1 cellular context compared by ENCODE assay signal in the genomic region with DNA sequence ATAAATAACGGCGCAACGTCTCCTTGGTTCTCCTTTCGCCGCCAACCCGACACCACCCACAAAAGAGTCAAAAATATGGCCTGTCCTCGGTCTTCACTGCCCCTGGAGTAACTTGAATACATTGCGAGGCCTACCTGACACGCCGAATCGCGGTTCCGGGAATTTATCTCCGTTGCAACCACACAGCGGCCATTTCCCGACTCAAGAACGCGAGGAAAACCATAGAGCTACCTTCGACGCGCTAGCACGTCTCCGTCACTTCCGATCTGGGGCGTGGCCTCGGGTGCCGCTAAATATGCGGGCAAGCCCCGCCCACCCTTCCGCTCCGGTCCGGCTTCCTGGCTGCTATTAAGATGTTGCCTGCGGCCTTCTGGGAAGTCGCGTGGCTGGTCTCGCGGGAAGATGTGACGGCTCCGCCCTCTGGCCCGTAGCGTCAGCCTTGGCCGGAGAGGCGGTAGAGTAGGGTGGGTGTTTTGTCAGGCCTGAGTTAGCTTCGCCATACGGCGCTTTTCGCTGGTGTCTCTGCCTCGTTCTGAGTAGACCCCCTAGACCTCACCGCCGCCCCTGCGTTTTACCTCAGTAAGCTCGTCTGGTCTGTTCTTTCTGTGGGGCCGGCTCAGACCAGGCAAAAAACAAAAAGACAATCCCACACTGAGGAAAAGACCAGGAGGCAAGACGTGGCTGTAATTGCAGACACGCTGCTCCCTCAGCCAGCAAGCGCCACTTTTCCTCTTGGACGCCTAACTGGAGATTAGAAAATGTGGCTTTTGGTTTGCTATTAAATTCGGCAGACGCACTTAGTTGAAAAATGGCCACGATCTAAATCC.
TF ChIP-seq lines count a peak whose summit lies in the region.

A gene with protein sequence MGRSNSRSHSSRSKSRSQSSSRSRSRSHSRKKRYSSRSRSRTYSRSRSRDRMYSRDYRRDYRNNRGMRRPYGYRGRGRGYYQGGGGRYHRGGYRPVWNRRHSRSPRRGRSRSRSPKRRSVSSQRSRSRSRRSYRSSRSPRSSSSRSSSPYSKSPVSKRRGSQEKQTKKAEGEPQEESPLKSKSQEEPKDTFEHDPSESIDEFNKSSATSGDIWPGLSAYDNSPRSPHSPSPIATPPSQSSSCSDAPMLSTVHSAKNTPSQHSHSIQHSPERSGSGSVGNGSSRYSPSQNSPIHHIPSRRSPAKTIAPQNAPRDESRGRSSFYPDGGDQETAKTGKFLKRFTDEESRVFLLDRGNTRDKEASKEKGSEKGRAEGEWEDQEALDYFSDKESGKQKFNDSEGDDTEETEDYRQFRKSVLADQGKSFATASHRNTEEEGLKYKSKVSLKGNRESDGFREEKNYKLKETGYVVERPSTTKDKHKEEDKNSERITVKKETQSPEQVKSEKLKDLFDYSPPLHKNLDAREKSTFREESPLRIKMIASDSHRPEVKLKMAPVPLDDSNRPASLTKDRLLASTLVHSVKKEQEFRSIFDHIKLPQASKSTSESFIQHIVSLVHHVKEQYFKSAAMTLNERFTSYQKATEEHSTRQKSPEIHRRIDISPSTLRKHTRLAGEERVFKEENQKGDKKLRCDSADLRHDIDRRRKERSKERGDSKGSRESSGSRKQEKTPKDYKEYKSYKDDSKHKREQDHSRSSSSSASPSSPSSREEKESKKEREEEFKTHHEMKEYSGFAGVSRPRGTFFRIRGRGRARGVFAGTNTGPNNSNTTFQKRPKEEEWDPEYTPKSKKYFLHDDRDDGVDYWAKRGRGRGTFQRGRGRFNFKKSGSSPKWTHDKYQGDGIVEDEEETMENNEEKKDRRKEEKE (minus strand): TSS at position 268 of the 827 bp plus-strand sequence. CDS start 9,980 bp downstream, outside the sequence.

TF ChIP-seq in HepG2, 621 proteins besides CTCF, POLR2A, EP300 and RAD21 (continued from another document and continues in another):
- TF ChIP-seq MAFF (IDR thresholded peaks at IDR 0.05; ENCODE audit: low read depth, low read length) (no peak), SOX6 (IDR thresholded peaks at IDR 0.05) (no peak), SOX6 (CRISPR knock-in tag; IDR thresholded peaks at IDR 0.05) (peak; percentile 26), PPARG (CRISPR knock-in tag; conservative IDR thresholded peaks at IDR 0.05) (0 out of 2 replicates have a peak, but pooled peaks have one; percentile 17), KDM6A (CRISPR knock-in tag; IDR thresholded peaks at IDR 0.05; ENCODE audit: low read depth) (peak; percentile 53; the same call in 1 of the 2 replicates), MIER3 (CRISPR knock-in tag; IDR thresholded peaks at IDR 0.05; ENCODE audit: borderline replicate concordance) (peak; percentile 85; the same call in 1 of the 2 replicates), HNF4G (IDR thresholded peaks at IDR 0.05; ENCODE audit: borderline replicate concordance, low read depth, low read length) (no peak), HNF4G (CRISPR knock-in tag; IDR thresholded peaks at IDR 0.05; ENCODE audit: borderline replicate concordance, low read depth) (0 out of 2 replicates have a peak, but pooled peaks have one; percentile 32), KDM2A (CRISPR knock-in tag; IDR thresholded peaks at IDR 0.05; ENCODE audit: borderline replicate concordance, low read depth) (peak; percentile 88), NRL (CRISPR knock-in tag; IDR thresholded peaks at IDR 0.05; ENCODE audit: borderline replicate concordance) (peak; percentile 91), ZNF383 (CRISPR knock-in tag; IDR thresholded peaks at IDR 0.05; ENCODE audit: borderline replicate concordance) (no peak), ZNF607 (CRISPR knock-in tag; IDR thresholded peaks at IDR 0.05; ENCODE audit: borderline replicate concordance) (peak; percentile 55; the same call in 1 of the 2 replicates), YEATS2 (CRISPR knock-in tag; IDR thresholded peaks at IDR 0.05; ENCODE audit: borderline replicate concordance) (peak; percentile 94), ZNF207 (IDR thresholded peaks at IDR 0.05; ENCODE audit: borderline replicate concordance) (no peak), ZNF841 (CRISPR knock-in tag; IDR thresholded peaks at IDR 0.05; ENCODE audit: borderline replicate concordance) (0 out of 2 replicates have a peak, but pooled peaks have one; percentile 61), ZFP82 (CRISPR knock-in tag; IDR thresholded peaks at IDR 0.05; ENCODE audit: borderline replicate concordance) (peak; percentile 34), ESRRA (CRISPR knock-in tag; IDR thresholded peaks at IDR 0.05; ENCODE audit: low read depth) (peak; percentile 30; the same call in 1 of the 2 replicates), CBX1 (IDR thresholded peaks at IDR 0.05; ENCODE audit: low read depth) (peak; percentile 87), MYNN (CRISPR knock-in tag; IDR thresholded peaks at IDR 0.05; ENCODE audit: low read depth) (no peak), ZNF839 (CRISPR knock-in tag; IDR thresholded peaks at IDR 0.05; ENCODE audit: borderline replicate concordance) (peak; percentile 27; the same call in 1 of the 2 replicates), PHF5A (CRISPR knock-in tag; IDR thresholded peaks at IDR 0.05; ENCODE audit: low read depth, unreplicated experiment) (no peak), ATF7-NPFF (CRISPR knock-in tag; IDR thresholded peaks at IDR 0.05; ENCODE audit: low read depth) (peak; percentile 87; the same call in 1 of the 2 replicates), FLYWCH1 (CRISPR knock-in tag; IDR thresholded peaks at IDR 0.05) (no peak), REL (CRISPR knock-in tag; conservative IDR thresholded peaks at IDR 0.05) (0 out of 2 replicates have a peak, but pooled peaks have one; percentile 46), FOXM1 (CRISPR knock-in tag; IDR thresholded peaks at IDR 0.05) (no peak), IKZF4 (CRISPR knock-in tag; IDR thresholded peaks at IDR 0.05; ENCODE audit: borderline replicate concordance, low read depth, not compliant biosample characterization) (peak; percentile 72), ZNF260 (CRISPR knock-in tag; IDR thresholded peaks at IDR 0.05; ENCODE audit: borderline replicate concordance, low read depth) (no peak)
- TF ChIP-seq, protein P1, sequence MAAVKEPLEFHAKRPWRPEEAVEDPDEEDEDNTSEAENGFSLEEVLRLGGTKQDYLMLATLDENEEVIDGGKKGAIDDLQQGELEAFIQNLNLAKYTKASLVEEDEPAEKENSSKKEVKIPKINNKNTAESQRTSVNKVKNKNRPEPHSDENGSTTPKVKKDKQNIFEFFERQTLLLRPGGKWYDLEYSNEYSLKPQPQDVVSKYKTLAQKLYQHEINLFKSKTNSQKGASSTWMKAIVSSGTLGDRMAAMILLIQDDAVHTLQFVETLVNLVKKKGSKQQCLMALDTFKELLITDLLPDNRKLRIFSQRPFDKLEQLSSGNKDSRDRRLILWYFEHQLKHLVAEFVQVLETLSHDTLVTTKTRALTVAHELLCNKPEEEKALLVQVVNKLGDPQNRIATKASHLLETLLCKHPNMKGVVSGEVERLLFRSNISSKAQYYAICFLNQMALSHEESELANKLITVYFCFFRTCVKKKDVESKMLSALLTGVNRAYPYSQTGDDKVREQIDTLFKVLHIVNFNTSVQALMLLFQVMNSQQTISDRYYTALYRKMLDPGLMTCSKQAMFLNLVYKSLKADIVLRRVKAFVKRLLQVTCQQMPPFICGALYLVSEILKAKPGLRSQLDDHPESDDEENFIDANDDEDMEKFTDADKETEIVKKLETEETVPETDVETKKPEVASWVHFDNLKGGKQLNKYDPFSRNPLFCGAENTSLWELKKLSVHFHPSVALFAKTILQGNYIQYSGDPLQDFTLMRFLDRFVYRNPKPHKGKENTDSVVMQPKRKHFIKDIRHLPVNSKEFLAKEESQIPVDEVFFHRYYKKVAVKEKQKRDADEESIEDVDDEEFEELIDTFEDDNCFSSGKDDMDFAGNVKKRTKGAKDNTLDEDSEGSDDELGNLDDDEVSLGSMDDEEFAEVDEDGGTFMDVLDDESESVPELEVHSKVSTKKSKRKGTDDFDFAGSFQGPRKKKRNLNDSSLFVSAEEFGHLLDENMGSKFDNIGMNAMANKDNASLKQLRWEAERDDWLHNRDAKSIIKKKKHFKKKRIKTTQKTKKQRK (IDR thresholded peaks at IDR 0.05; ENCODE audit: low read length): no peak
- TF ChIP-seq, protein P2, sequence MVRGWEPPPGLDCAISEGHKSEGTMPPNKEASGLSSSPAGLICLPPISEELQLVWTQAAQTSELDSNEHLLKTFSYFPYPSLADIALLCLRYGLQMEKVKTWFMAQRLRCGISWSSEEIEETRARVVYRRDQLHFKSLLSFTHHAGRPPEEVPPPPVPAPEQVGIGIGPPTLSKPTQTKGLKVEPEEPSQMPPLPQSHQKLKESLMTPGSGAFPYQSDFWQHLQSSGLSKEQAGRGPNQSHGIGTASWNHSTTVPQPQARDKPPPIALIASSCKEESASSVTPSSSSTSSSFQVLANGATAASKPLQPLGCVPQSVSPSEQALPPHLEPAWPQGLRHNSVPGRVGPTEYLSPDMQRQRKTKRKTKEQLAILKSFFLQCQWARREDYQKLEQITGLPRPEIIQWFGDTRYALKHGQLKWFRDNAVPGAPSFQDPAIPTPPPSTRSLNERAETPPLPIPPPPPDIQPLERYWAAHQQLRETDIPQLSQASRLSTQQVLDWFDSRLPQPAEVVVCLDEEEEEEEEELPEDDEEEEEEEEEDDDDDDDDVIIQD (CRISPR knock-in tag; IDR thresholded peaks at IDR 0.05; ENCODE audit: low read depth): peak; percentile 96
- TF ChIP-seq, protein P3, sequence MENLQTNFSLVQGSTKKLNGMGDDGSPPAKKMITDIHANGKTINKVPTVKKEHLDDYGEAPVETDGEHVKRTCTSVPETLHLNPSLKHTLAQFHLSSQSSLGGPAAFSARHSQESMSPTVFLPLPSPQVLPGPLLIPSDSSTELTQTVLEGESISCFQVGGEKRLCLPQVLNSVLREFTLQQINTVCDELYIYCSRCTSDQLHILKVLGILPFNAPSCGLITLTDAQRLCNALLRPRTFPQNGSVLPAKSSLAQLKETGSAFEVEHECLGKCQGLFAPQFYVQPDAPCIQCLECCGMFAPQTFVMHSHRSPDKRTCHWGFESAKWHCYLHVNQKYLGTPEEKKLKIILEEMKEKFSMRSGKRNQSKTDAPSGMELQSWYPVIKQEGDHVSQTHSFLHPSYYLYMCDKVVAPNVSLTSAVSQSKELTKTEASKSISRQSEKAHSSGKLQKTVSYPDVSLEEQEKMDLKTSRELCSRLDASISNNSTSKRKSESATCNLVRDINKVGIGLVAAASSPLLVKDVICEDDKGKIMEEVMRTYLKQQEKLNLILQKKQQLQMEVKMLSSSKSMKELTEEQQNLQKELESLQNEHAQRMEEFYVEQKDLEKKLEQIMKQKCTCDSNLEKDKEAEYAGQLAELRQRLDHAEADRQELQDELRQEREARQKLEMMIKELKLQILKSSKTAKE (CRISPR knock-in tag; IDR thresholded peaks at IDR 0.05; ENCODE audit: borderline replicate concordance): no peak
- TF ChIP-seq, protein P4, sequence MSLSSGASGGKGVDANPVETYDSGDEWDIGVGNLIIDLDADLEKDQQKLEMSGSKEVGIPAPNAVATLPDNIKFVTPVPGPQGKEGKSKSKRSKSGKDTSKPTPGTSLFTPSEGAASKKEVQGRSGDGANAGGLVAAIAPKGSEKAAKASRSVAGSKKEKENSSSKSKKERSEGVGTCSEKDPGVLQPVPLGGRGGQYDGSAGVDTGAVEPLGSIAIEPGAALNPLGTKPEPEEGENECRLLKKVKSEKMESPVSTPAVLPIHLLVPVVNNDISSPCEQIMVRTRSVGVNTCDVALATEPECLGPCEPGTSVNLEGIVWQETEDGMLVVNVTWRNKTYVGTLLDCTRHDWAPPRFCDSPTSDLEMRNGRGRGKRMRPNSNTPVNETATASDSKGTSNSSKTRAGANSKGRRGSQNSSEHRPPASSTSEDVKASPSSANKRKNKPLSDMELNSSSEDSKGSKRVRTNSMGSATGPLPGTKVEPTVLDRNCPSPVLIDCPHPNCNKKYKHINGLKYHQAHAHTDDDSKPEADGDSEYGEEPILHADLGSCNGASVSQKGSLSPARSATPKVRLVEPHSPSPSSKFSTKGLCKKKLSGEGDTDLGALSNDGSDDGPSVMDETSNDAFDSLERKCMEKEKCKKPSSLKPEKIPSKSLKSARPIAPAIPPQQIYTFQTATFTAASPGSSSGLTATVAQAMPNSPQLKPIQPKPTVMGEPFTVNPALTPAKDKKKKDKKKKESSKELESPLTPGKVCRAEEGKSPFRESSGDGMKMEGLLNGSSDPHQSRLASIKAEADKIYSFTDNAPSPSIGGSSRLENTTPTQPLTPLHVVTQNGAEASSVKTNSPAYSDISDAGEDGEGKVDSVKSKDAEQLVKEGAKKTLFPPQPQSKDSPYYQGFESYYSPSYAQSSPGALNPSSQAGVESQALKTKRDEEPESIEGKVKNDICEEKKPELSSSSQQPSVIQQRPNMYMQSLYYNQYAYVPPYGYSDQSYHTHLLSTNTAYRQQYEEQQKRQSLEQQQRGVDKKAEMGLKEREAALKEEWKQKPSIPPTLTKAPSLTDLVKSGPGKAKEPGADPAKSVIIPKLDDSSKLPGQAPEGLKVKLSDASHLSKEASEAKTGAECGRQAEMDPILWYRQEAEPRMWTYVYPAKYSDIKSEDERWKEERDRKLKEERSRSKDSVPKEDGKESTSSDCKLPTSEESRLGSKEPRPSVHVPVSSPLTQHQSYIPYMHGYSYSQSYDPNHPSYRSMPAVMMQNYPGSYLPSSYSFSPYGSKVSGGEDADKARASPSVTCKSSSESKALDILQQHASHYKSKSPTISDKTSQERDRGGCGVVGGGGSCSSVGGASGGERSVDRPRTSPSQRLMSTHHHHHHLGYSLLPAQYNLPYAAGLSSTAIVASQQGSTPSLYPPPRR (CRISPR knock-in tag; IDR thresholded peaks at IDR 0.05; ENCODE audit: borderline replicate concordance): peak; percentile 51; the same call in 1 of the 2 replicates
- TF ChIP-seq, protein P5, sequence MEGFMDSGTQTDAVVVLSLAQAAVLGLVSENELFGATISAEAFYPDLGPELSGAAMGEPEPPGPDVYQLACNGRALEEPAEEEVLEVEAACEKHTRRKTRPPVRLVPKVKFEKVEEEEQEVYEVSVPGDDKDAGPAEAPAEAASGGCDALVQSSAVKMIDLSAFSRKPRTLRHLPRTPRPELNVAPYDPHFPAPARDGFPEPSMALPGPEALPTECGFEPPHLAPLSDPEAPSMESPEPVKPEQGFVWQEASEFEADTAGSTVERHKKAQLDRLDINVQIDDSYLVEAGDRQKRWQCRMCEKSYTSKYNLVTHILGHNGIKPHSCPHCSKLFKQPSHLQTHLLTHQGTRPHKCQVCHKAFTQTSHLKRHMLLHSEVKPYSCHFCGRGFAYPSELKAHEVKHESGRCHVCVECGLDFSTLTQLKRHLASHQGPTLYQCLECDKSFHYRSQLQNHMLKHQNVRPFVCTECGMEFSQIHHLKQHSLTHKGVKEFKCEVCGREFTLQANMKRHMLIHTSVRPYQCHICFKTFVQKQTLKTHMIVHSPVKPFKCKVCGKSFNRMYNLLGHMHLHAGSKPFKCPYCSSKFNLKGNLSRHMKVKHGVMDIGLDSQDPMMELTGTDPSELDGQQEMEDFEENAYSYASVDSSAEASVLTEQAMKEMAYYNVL (CRISPR knock-in tag; IDR thresholded peaks at IDR 0.05; ENCODE audit: borderline replicate concordance): peak; percentile 27; the same call in 1 of the 2 replicates
- TF ChIP-seq, protein P6, sequence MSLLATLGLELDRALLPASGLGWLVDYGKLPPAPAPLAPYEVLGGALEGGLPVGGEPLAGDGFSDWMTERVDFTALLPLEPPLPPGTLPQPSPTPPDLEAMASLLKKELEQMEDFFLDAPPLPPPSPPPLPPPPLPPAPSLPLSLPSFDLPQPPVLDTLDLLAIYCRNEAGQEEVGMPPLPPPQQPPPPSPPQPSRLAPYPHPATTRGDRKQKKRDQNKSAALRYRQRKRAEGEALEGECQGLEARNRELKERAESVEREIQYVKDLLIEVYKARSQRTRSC (CRISPR knock-in tag; IDR thresholded peaks at IDR 0.05; ENCODE audit: low read depth): peak; percentile 96; the same call in 1 of the 2 replicates
